ENCODE assay signal across 21 cellular contexts in genomic region chr6:125224236-125224861, GRCh38.
DNase-seq lines count a peak whose midpoint lies in the region; ATAC-seq, FAIRE-seq and TF ChIP-seq lines count a peak whose summit lies in the region.
"Had no signal": no experiment of that assay in that cellular context is flagged by ENCODE, and none has a peak within 500 bp of the region (broad histone marks: within the 10 kb centered on the region; RNA-seq: fewer than 3 reads in every experiment).

No MANE protein-coding gene starts in this region.

- CTCF ChIA-PET in A549 (lab: Yijun Ruan, JAX): interaction anchor here (1.2 kb wide), 1 partner anchor 308 kb away, joined by 3 read pairs; no protein-coding TSS in a partner anchor

- no peak for TF ChIP-seq EP300 in A549 (IDR thresholded peaks at IDR 0.05)

- H3K36me3 ChIP-seq in adipocyte (ENCODE audit: control insufficient read depth, insufficient read depth, low read length, severe bottlenecking) (no peaks in the 10 kb centered on the region), heart left ventricle (no peaks in the 10 kb centered on the region), prostate gland (no peaks in the 10 kb centered on the region), mucosa of descending colon (ENCODE audit: low read depth) (no peaks in the 10 kb centered on the region), vagina (no peaks in the 10 kb centered on the region)
- H3K36me3 ChIP-seq: SJSA1 had no signal

- intact Hi-C loops in heart left ventricle (cut with DNase I) (no loop called here), prostate gland (cut with DNase I) (no loop called here), mucosa of descending colon (cut with DNase I, micrococcal nuclease) (no loop called here), vagina (cut with DNase I) (no loop called here)

- no peak for DNase-seq in A549 (ENCODE audit: low read depth in 1 of 2, low spot score in 1 of 2)
- peak; percentile 32 for DNase-seq in adipocyte (ENCODE audit: low read depth)
- DNase-seq in heart left ventricle: no peak
- DNase-seq in prostate gland (ENCODE audit: low spot score): no peak
- DNase-seq in mucosa of descending colon: no peak
- no peak for DNase-seq in vagina (ENCODE audit: extremely low spot score in 2 of 2)
- no peak for DNase-seq in activated T-cell treated with anti-CD3 and anti-CD28 coated beads, Interleukin-2, amount 50 U/mL, for 72 hours
- no peak for DNase-seq in D721Med (ENCODE audit: insufficient read length, low spot score)
- DNase-seq: activated CD4-positive, CD25-positive, alpha-beta regulatory T cell treated with anti-CD3 and anti-CD28 coated beads, Interleukin-2, amount 50 U/mL, for 72 hours; cerebellar nuclear complex; foreskin fibroblast; NCI-H1417; NCI-H2171; NCI-H748 treated with DMSO at 0.1 percent for 48 hours; occipital lobe; OCI-M1; T-helper 9 cell had no signal

- no peak for TF ChIP-seq POLR2A in A549 (IDR thresholded peaks at IDR 0.05; ENCODE audit: low read length)
- no peak for TF ChIP-seq POLR2A in heart left ventricle (IDR thresholded peaks at IDR 0.05)
- TF ChIP-seq POLR2A in prostate gland (IDR thresholded peaks at IDR 0.05): no peak
- no peak for TF ChIP-seq POLR2A in vagina (IDR thresholded peaks at IDR 0.05)

- no peak overlapping the region for H3K4me3 Mint-ChIP-seq in activated T-cell treated with anti-CD3 and anti-CD28 coated beads, Interleukin-2, amount 50 U/mL, for 72 hours
- H3K4me3 Mint-ChIP-seq: activated T-helper 1 cell treated with anti-CD3 and anti-CD28 coated beads, Interleukin-12 subunit alpha, Interleukin-12 subunit beta, Interleukin-2, Interleukin-4 antibody, amounts not matched to agents 30 ng/mL and 10 ng/mL and 1 ng/mL, durations not matched to agents 14 hours and 24 hours and 36 hours; CD14-positive monocyte had no signal

- no peak overlapping the region for H3K4me3 ChIP-seq in A549
- H3K4me3 ChIP-seq in adipocyte (ENCODE audit: low read length): no peak overlapping the region
- no peak overlapping the region for H3K4me3 ChIP-seq in heart left ventricle
- no peak overlapping the region for H3K4me3 ChIP-seq in prostate gland
- no peak overlapping the region for H3K4me3 ChIP-seq in mucosa of descending colon
- H3K4me3 ChIP-seq in vagina: no peak overlapping the region
- H3K4me3 ChIP-seq: SJSA1 had no signal

- no peak for FAIRE-seq in A549 (lab: Jason Lieb, UNC)
- no peak for FAIRE-seq in D721Med (lab: Jason Lieb, UNC)
- FAIRE-seq: A204.1 had no signal

- no peaks in the 10 kb centered on the region for H3K4me1 Mint-ChIP-seq in activated T-cell treated with anti-CD3 and anti-CD28 coated beads, Interleukin-2, amount 50 U/mL, for 72 hours (ENCODE audit: low read depth)
- H3K4me1 Mint-ChIP-seq: CD14-positive monocyte had no signal

- no peaks in the 10 kb centered on the region for H3K9me3 ChIP-seq in A549
- H3K9me3 ChIP-seq in adipocyte (ENCODE audit: control insufficient read depth, low read length): no peaks in the 10 kb centered on the region
- H3K9me3 ChIP-seq in heart left ventricle: no peaks in the 10 kb centered on the region
- no peaks in the 10 kb centered on the region for H3K9me3 ChIP-seq in prostate gland
- no peaks in the 10 kb centered on the region for H3K9me3 ChIP-seq in mucosa of descending colon
- no peaks in the 10 kb centered on the region for H3K9me3 ChIP-seq in vagina
- H3K9me3 ChIP-seq: SJSA1 had no signal

- WGBS in A549 (ENCODE audit: missing lambda C conversion rate): 78% methylated on average over 3 of the region's 3 CpGs
- 42 to 59% (median 44%) methylated on average over 3 of the region's 3 CpGs for WGBS in heart left ventricle, 4 donors
- WGBS in prostate gland: 46% methylated on average over 3 of the region's 3 CpGs

- no peak overlapping the region for H3K27ac Mint-ChIP-seq in activated T-cell treated with anti-CD3 and anti-CD28 coated beads, Interleukin-2, amount 50 U/mL, for 72 hours
- H3K27ac Mint-ChIP-seq: activated T-helper 1 cell treated with anti-CD3 and anti-CD28 coated beads, Interleukin-12 subunit alpha, Interleukin-12 subunit beta, Interleukin-2, Interleukin-4 antibody, amounts not matched to agents 30 ng/mL and 10 ng/mL and 1 ng/mL, durations not matched to agents 14 hours and 24 hours and 36 hours; CD14-positive monocyte had no signal

- H3K36me3 Mint-ChIP-seq in activated T-cell treated with anti-CD3 and anti-CD28 coated beads, Interleukin-2, amount 50 U/mL, for 72 hours (ENCODE audit: insufficient read depth in 2 of 2): no peaks in the 10 kb centered on the region
- H3K36me3 Mint-ChIP-seq: CD14-positive monocyte had no signal

- no peaks in the 10 kb centered on the region for H3K9me3 Mint-ChIP-seq in activated T-cell treated with anti-CD3 and anti-CD28 coated beads, Interleukin-2, amount 50 U/mL, for 72 hours
- H3K9me3 Mint-ChIP-seq: activated T-helper 1 cell treated with anti-CD3 and anti-CD28 coated beads, Interleukin-12 subunit alpha, Interleukin-12 subunit beta, Interleukin-2, Interleukin-4 antibody, amounts not matched to agents 30 ng/mL and 10 ng/mL and 1 ng/mL, durations not matched to agents 14 hours and 24 hours and 36 hours; CD14-positive monocyte had no signal

- 0 out of 3 replicates have a peak overlapping the region, but pooled peaks have one; percentile 26 for H3K4me2 ChIP-seq in A549

- no peak for TF ChIP-seq RAD21 in A549 (conservative IDR thresholded peaks at IDR 0.05 in 1 of 2, IDR thresholded peaks at IDR 0.05 in 1 of 2)

- ATAC-seq in A549 (no peak), heart left ventricle (peak; percentile 30 to 63 (median 52)), mucosa of descending colon (no peak)
- ATAC-seq in activated T-cell treated with anti-CD3 and anti-CD28 coated beads, Interleukin-2, amount 50 U/mL, for 72 hours (replicated peaks in 1 of 2): no peak

- H3K27me3 Mint-ChIP-seq in activated T-cell treated with anti-CD3 and anti-CD28 coated beads, Interleukin-2, amount 50 U/mL, for 72 hours (ENCODE audit: low read depth): no peaks in the 10 kb centered on the region

- TF ChIP-seq CTCF in A549 (IDR thresholded peaks at IDR 0.05) (no peak), heart left ventricle (IDR thresholded peaks at IDR 0.05) (no peak), prostate gland (IDR thresholded peaks at IDR 0.05) (no peak), mucosa of descending colon (IDR thresholded peaks at IDR 0.05) (no peak), vagina (IDR thresholded peaks at IDR 0.05) (no peak), D721Med (IDR thresholded peaks at IDR 0.05; ENCODE audit: insufficient read depth, missing control alignments) (no peak)

- H3K4me1 ChIP-seq in A549 (peaks cover 52% of the 10 kb centered on the region), adipocyte (ENCODE audit: control insufficient read depth, insufficient read depth, low read length) (peaks cover 16% of the 10 kb centered on the region), heart left ventricle (peaks cover 0 to 61% (median 23%) of the 10 kb centered on the region in 12 donors), prostate gland (replicated peaks) (no peaks in the 10 kb centered on the region), mucosa of descending colon (ENCODE audit: low read depth) (peaks cover 5% of the 10 kb centered on the region), vagina (no peaks in the 10 kb centered on the region)

- H3K9ac ChIP-seq in adipocyte (ENCODE audit: low read length): no peak overlapping the region

- H3K27me3 ChIP-seq in adipocyte (replicated peaks; ENCODE audit: control insufficient read depth, insufficient read depth, low read length) (no peaks in the 10 kb centered on the region), heart left ventricle (no peaks in the 10 kb centered on the region), prostate gland (replicated peaks; ENCODE audit: insufficient read depth) (no peaks in the 10 kb centered on the region), vagina (no peaks in the 10 kb centered on the region)
- H3K27me3 ChIP-seq: SJSA1 had no signal

- H3K27ac ChIP-seq in A549 (peak overlapping the region; percentile 50 to 71; a peak in 4 of 6 replicates), heart left ventricle (peak overlapping the region in 8 of 12 donors; percentile 19 to 59 (median 40)), prostate gland (peak overlapping the region; percentile 7 to 8), vagina (no peak overlapping the region)
- H3K27ac ChIP-seq: SJSA1 had no signal

- POLR2A ChIA-PET in A549 (lab: Yijun Ruan, JAX): no interaction called here

TF ChIP-seq in A549, 52 proteins besides CTCF, POLR2A, EP300 and RAD21 (continues in another document):
- TF ChIP-seq ELK1 (IDR thresholded peaks at IDR 0.05; ENCODE audit: low read depth, low read length): no peak
- no peak for TF ChIP-seq PHF8 (IDR thresholded peaks at IDR 0.05; ENCODE audit: borderline replicate concordance, low read depth)
- TF ChIP-seq JUN (IDR thresholded peaks at IDR 0.05): no peak
- no peak for TF ChIP-seq GATA3 (IDR thresholded peaks at IDR 0.05; ENCODE audit: borderline replicate concordance)
- no peak for TF ChIP-seq PBX3 (IDR thresholded peaks at IDR 0.05)
- TF ChIP-seq TFCP2L1 (CRISPR knock-in tag; IDR thresholded peaks at IDR 0.05): no peak
- no peak for TF ChIP-seq BCL3 (IDR thresholded peaks at IDR 0.05)

Comparison
In these comparisons a context has a peak if more than half of its experiments do, and no peak if none do; other contexts are left out.
1. ATAC-seq: peak in heart left ventricle (4 of 4); none in A549 (0 of 2), mucosa of descending colon (single experiment) and activated T-cell treated with anti-CD3 and anti-CD28 coated beads, Interleukin-2, amount 50 U/mL, for 72 hours (0 of 2).